In the genomic region with DNA sequence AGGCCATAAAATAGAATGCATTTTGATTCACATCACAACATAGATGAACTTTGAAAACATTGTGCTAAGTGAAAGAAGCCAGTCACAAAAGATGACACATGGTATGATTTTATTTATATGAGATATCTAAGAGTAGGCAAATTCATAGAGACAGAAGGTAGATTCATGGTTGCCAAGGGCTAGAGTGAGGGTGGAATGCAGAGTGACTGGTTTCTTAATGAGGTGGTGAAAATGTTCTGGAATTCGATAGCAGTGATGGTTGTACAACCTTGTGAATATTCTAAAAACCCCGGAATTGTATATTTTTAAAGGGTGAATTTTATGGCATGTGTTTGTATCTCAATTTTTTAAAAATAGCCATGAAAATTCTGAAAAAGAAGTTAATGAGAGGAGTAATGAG, we compare ENCODE assay signal across 9 cellular contexts.
"Had no signal": no experiment of that assay in that cellular context is flagged by ENCODE, and none has a peak within 500 bp of the region (broad histone marks: within the 10 kb centered on the region; RNA-seq: fewer than 3 reads in every experiment).

No MANE protein-coding gene starts in this region.

- ATAC-seq: GM23338, HCT116 had no signal

- H3K4me3 Mint-ChIP-seq: GM23338, H9, HFFc6 had no signal

- H3K9ac ChIP-seq: GM23248 had no signal

- H3K4me2 ChIP-seq: GM23338 had no signal

- H3K27ac Mint-ChIP-seq: GM23338, H9, HFFc6 had no signal

- H3K27ac ChIP-seq: GM23248 had no signal

- H3K4me3 ChIP-seq: GM23248, GM23338, HAP-1 had no signal

- DNase-seq: GM23248, GOT3, H7, H9, HCEC 1CT, HFFc6 had no signal

- H3K4me1 Mint-ChIP-seq: H9 had no signal

- H3K36me3 ChIP-seq: HAP-1 had no signal

- H3K4me1 ChIP-seq: HAP-1 had no signal

- H2AFZ ChIP-seq: GM23248, GM23338 had no signal

- H3K9me3 ChIP-seq: HAP-1 had no signal

- H3K9me3 Mint-ChIP-seq: GM23338, H9, HFFc6 had no signal
